11 cellular contexts compared by ENCODE assay signal in the genomic region with DNA sequence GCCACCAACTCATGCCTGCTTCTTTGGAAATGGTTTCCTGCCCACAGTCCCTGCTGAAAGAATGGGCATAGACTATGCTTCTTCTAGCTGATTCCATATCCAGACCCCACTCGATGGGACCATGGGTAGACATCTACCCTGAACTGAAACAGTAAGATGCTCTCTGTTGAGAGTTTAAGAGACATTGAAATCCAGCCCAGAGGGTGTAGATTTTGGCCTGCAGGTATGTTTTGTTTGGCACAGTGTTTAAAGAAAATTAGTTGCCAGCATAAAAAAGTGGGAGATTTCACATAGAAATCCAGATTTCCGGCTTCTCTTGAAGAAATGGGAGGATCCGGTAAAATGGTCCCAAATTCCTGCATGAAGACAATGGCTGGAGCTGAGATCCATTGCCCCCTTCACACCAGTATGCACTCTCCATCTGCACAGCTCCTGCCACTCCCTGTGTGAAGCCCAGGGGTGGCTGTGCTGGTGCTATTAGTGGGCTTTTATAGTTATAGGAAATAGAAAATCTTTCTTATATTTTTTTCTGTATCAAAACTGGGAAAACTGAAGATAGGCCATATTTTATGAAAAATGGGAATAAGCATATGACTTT.
"Had no signal": no experiment of that assay in that cellular context is flagged by ENCODE, and none has a peak within 500 bp of the region (broad histone marks: within the 10 kb centered on the region; RNA-seq: fewer than 3 reads in every experiment).

No MANE protein-coding gene starts in this region.

- H3K27me3 ChIP-seq: brain microvascular endothelial cell had no signal

- H3K36me3 ChIP-seq: brain microvascular endothelial cell had no signal

- DNase-seq: activated effector memory CD4-positive, alpha-beta T cell treated with Interleukin-2 at 50 U/mL for 16 hours; activated T-cell treated with anti-CD3 and anti-CD28 coated beads, Interleukin-2, amount 50 U/mL, for 1 hour; amygdala; brain microvascular endothelial cell; cerebellar nuclear complex; dermis blood vessel endothelial cell; mammary epithelial cell; naive thymus-derived CD4-positive, alpha-beta T cell; stimulated activated CD4-positive, alpha-beta T cell treated with anti-CD3 and anti-CD28 coated beads, Interleukin-2, amount 100 ng/mL, for 48 hours had no signal

- H3K27ac ChIP-seq: brain microvascular endothelial cell had no signal

- ATAC-seq: activated CD4-positive, CD25-positive, alpha-beta regulatory T cell treated with anti-CD3 and anti-CD28 coated beads, Interleukin-2, amount 50 U/mL, for 24 hours; activated naive CD4-positive, alpha-beta T cell treated with anti-CD3 and anti-CD28 coated beads, Interleukin-2, amount 50 U/mL, for 72 hours; naive thymus-derived CD4-positive, alpha-beta T cell had no signal
